Comparison of ENCODE assay signal across 9 cellular contexts in genomic region chr5:150302301-150303069, GRCh38. TPM values are rescaled to one million over a fixed set of nuclear protein-coding genes. Genes with fewer than 3 reads are reported as not detected.
DNase-seq lines count a peak whose midpoint lies in the region; ATAC-seq and TF ChIP-seq lines count a peak whose summit lies in the region.
"Had no signal": no experiment of that assay in that cellular context is flagged by ENCODE, and none has a peak within 500 bp of the region (broad histone marks: within the 10 kb centered on the region; RNA-seq: fewer than 3 reads in every experiment).

TSS of gene ARSI (minus strand) at chr5:150302905. CDS start at chr5:150302373, 532 bp downstream.

- DNase-seq in HuH-7.5 (ENCODE audit: low spot score), result peak; percentile 77
- peak in 2 of 3 donors; percentile 23 to 43 for DNase-seq in mucosa of descending colon
- no peak for DNase-seq in CD1c-positive myeloid dendritic cell (ENCODE audit: extremely low spot score)
- DNase-seq in cerebellum (ENCODE audit: low spot score), result no peak
- DNase-seq: DMS79 treated with DMSO at 0.1 percent for 48 hours had no signal

- intact Hi-C loops in mucosa of descending colon (cut with DNase I, micrococcal nuclease), result no loop called here

- H3K36me3 ChIP-seq in mucosa of descending colon (ENCODE audit: low read depth), result no peaks in the 10 kb centered on the region

- no peaks in the 10 kb centered on the region for H3K4me1 ChIP-seq in mucosa of descending colon (ENCODE audit: low read depth)

- H3K4me3 ChIP-seq in mucosa of descending colon, result no peak within 1 kb of the TSS

- TF ChIP-seq CTCF in 22Rv1 (IDR thresholded peaks at IDR 0.05), result peak; percentile 66
- TF ChIP-seq CTCF in mucosa of descending colon (IDR thresholded peaks at IDR 0.05), result no peak

- ATAC-seq in esophagus mucosa (peak; percentile 12), mucosa of descending colon (peak; percentile 59), GM19397 (IDR thresholded peaks at IDR 0.05; ENCODE audit: unreplicated experiment) (no peak), HG02623 (IDR thresholded peaks at IDR 0.05; ENCODE audit: unreplicated experiment) (no peak)

- no peak within 1 kb of the TSS for H3K27ac ChIP-seq in 22Rv1

- H3K9me3 ChIP-seq in mucosa of descending colon, result no peaks in the 10 kb centered on the region

RNA-seq across cellular contexts. Expression of gene ARSI, which starts in this region (rescaled TPM):
- 1.7 TPM for total RNA-seq in esophagus mucosa
- total RNA-seq in mucosa of descending colon, result 1 to 10 TPM in 1 of 3 donors, under 1 TPM in 2; 0.41 to 1.6 (median 0.63) TPM
- total RNA-seq in cerebellum, result 1.4 TPM

Comparison
In these comparisons a context has a peak if more than half of its experiments do, and no peak if none do; other contexts are left out.
1. DNase-seq: peak in HuH-7.5 (single experiment) and mucosa of descending colon (2 of 3); none in CD1c-positive myeloid dendritic cell (single experiment) and cerebellum (single experiment).
2. ATAC-seq: peak in esophagus mucosa (single experiment) and mucosa of descending colon (single experiment); none in GM19397 (single experiment) and HG02623 (single experiment).